2 cellular contexts compared by ENCODE assay signal in the genomic region with DNA sequence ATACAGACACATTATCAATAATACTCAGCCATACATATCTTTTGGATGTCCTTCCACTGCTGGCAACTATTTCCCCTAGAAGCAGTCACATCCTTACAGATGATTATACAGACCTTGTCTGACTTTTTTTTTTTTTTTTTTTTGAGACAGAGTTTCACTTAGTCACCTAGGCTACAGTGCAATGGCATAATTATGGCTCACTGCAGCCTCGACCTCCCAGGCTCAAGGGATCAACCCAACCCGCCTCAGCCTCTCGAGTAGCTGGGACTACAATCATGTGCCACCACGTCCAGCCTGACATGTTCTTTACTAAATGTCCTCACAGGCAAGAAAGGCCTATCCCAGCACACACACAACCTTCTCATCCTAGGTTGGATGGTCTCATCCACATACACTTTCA.
TF ChIP-seq lines count a peak whose summit lies in the region.

No MANE protein-coding gene starts in this region.

TF ChIP-seq in GM12891, 5 proteins besides CTCF, POLR2A, EP300 and RAD21:
- TF ChIP-seq POLR2AphosphoS5 (IDR thresholded peaks at IDR 0.05; ENCODE audit: low read depth, low read length) (no peak), POU2F2 (IDR thresholded peaks at IDR 0.05; ENCODE audit: low read depth, low read length) (no peak), SPI1 (IDR thresholded peaks at IDR 0.05; ENCODE audit: low read depth, low read length) (no peak), PAX5 (IDR thresholded peaks at IDR 0.05; ENCODE audit: insufficient read depth, low read length, severe bottlenecking) (no peak), TAF1 (IDR thresholded peaks at IDR 0.05; ENCODE audit: low read depth, low read length) (no peak)
TF ChIP-seq in GM12891: peak in this region for 0.

TF ChIP-seq in IMR-90, 13 proteins besides CTCF, POLR2A, EP300 and RAD21:
- TF ChIP-seq CEBPB (IDR thresholded peaks at IDR 0.05; ENCODE audit: low read depth, low read length): no peak
- TF ChIP-seq MXI1 (IDR thresholded peaks at IDR 0.05; ENCODE audit: borderline replicate concordance, low read depth, low read length): no peak
- TF ChIP-seq, protein P1, sequence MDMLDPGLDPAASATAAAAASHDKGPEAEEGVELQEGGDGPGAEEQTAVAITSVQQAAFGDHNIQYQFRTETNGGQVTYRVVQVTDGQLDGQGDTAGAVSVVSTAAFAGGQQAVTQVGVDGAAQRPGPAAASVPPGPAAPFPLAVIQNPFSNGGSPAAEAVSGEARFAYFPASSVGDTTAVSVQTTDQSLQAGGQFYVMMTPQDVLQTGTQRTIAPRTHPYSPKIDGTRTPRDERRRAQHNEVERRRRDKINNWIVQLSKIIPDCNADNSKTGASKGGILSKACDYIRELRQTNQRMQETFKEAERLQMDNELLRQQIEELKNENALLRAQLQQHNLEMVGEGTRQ (IDR thresholded peaks at IDR 0.05; ENCODE audit: low read depth, low read length): no peak
- no peak for TF ChIP-seq RCOR1 (IDR thresholded peaks at IDR 0.05; ENCODE audit: insufficient replicate concordance, low read length)
- no peak for TF ChIP-seq NFE2L2 (IDR thresholded peaks at IDR 0.05; ENCODE audit: low read depth, low read length)
- TF ChIP-seq, protein P2, sequence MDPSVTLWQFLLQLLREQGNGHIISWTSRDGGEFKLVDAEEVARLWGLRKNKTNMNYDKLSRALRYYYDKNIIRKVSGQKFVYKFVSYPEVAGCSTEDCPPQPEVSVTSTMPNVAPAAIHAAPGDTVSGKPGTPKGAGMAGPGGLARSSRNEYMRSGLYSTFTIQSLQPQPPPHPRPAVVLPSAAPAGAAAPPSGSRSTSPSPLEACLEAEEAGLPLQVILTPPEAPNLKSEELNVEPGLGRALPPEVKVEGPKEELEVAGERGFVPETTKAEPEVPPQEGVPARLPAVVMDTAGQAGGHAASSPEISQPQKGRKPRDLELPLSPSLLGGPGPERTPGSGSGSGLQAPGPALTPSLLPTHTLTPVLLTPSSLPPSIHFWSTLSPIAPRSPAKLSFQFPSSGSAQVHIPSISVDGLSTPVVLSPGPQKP (IDR thresholded peaks at IDR 0.05; ENCODE audit: borderline replicate concordance, low read depth, low read length): no peak
- no peak for TF ChIP-seq RFX5 (IDR thresholded peaks at IDR 0.05; ENCODE audit: low read depth, low read length)
